Comparison of ENCODE assay signal across 18 cellular contexts in the genomic region with DNA sequence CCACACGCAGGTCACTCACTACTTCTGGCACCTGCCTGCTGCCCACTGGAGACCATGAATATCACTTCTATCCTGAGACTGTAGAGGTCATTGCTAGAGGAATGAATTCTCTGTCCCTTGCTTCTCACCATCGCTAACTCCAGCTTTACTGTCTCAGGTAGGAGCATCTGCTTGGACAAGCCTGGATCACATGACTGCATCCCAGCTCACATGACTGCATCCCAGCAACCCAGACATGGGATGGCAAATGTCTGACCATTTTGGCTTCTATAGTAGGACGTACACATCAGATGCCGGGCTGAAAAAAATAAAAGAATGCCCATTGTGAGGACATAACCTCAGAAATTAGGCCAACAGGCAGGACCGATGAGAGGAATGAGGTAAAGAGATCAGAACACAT.
"Had no signal": no experiment of that assay in that cellular context is flagged by ENCODE, and none has a peak within 500 bp of the region (broad histone marks: within the 10 kb centered on the region; RNA-seq: fewer than 3 reads in every experiment).

No MANE protein-coding gene starts in this region.

- H3K27me3 ChIP-seq: right atrium auricular region, sigmoid colon, stomach, transverse colon had no signal

- H3K9me3 ChIP-seq: right atrium auricular region, stomach, thoracic aorta, transverse colon had no signal

- FAIRE-seq: colon, frontal cortex had no signal

- H3K4me1 ChIP-seq: heart left ventricle, right atrium auricular region, sigmoid colon, stomach, transverse colon had no signal

- H3K4me3 ChIP-seq: heart left ventricle, lung, right atrium auricular region, sigmoid colon, skin epidermis, stomach, thoracic aorta, transverse colon had no signal

- H3K27ac ChIP-seq: heart left ventricle, right atrium auricular region, sigmoid colon, skin epidermis, stomach, thoracic aorta, transverse colon had no signal

- DNase-seq: effector memory CD8-positive, alpha-beta T cell; heart left ventricle; hippocampal formation; left colon; left ventricle myocardium superior; mesenchymal stem cell; midbrain; posterior cingulate gyrus; sigmoid colon; stimulated activated CD4-positive, alpha-beta T cell treated with anti-CD3 and anti-CD28 coated beads, Interleukin-12 subunit alpha, Interleukin-12 subunit beta, amount 100 ng/mL, for 4 hours; stomach; transverse colon had no signal

- H3K36me3 ChIP-seq: heart left ventricle, right atrium auricular region, sigmoid colon, stomach, thoracic aorta, transverse colon had no signal
